In the genomic region with DNA sequence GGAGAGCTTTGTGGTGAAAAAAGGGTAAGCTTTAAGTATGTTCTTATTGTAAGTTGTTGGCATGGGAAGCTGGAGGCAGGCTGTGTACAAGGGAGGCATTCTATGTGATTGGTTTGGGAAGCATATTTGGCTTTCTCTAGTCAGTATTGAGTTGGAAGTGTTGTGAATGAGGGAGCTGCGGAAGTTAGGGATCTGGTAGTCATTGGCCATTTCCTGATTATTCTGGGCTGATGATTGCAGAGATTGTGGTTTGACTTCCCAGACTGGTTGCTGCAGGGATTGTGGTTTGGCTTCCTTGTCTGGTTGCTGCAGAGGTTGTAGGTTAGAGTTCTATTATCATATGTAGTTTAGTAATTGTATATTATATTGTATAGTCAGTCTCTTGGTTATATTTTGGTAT, we compare ENCODE assay signal across 1 cellular context.
TF ChIP-seq lines count a peak whose summit lies in the region.

No MANE protein-coding gene starts in this region.

TF ChIP-seq in H1, 55 proteins besides CTCF, POLR2A, EP300 and RAD21:
- TF ChIP-seq SP2 (IDR thresholded peaks at IDR 0.05; ENCODE audit: low read length) (no peak), POU5F1 (IDR thresholded peaks at IDR 0.05; ENCODE audit: low read depth, low read length) (no peak), KDM5A (IDR thresholded peaks at IDR 0.05; ENCODE audit: low read length) (no peak), CHD1 (IDR thresholded peaks at IDR 0.05; ENCODE audit: low read depth, low read length) (no peak), BRCA1 (IDR thresholded peaks at IDR 0.05; ENCODE audit: low read depth, low read length) (no peak), SUZ12 (IDR thresholded peaks at IDR 0.05; ENCODE audit: low read length) (no peak), BACH1 (IDR thresholded peaks at IDR 0.05; ENCODE audit: low read length) (no peak), SIRT6 (IDR thresholded peaks at IDR 0.05; ENCODE audit: low read length) (no peak), SRF (IDR thresholded peaks at IDR 0.05; ENCODE audit: low read depth, low read length) (no peak), MAFK (IDR thresholded peaks at IDR 0.05; ENCODE audit: low read depth, low read length) (no peak), KDM1A (IDR thresholded peaks at IDR 0.05; ENCODE audit: borderline replicate concordance, low read length) (no peak)
- TF ChIP-seq, protein P1, sequence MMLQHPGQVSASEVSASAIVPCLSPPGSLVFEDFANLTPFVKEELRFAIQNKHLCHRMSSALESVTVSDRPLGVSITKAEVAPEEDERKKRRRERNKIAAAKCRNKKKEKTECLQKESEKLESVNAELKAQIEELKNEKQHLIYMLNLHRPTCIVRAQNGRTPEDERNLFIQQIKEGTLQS (IDR thresholded peaks at IDR 0.05; ENCODE audit: insufficient read depth, low read depth, low read length), result no peak
- TF ChIP-seq, protein P2, sequence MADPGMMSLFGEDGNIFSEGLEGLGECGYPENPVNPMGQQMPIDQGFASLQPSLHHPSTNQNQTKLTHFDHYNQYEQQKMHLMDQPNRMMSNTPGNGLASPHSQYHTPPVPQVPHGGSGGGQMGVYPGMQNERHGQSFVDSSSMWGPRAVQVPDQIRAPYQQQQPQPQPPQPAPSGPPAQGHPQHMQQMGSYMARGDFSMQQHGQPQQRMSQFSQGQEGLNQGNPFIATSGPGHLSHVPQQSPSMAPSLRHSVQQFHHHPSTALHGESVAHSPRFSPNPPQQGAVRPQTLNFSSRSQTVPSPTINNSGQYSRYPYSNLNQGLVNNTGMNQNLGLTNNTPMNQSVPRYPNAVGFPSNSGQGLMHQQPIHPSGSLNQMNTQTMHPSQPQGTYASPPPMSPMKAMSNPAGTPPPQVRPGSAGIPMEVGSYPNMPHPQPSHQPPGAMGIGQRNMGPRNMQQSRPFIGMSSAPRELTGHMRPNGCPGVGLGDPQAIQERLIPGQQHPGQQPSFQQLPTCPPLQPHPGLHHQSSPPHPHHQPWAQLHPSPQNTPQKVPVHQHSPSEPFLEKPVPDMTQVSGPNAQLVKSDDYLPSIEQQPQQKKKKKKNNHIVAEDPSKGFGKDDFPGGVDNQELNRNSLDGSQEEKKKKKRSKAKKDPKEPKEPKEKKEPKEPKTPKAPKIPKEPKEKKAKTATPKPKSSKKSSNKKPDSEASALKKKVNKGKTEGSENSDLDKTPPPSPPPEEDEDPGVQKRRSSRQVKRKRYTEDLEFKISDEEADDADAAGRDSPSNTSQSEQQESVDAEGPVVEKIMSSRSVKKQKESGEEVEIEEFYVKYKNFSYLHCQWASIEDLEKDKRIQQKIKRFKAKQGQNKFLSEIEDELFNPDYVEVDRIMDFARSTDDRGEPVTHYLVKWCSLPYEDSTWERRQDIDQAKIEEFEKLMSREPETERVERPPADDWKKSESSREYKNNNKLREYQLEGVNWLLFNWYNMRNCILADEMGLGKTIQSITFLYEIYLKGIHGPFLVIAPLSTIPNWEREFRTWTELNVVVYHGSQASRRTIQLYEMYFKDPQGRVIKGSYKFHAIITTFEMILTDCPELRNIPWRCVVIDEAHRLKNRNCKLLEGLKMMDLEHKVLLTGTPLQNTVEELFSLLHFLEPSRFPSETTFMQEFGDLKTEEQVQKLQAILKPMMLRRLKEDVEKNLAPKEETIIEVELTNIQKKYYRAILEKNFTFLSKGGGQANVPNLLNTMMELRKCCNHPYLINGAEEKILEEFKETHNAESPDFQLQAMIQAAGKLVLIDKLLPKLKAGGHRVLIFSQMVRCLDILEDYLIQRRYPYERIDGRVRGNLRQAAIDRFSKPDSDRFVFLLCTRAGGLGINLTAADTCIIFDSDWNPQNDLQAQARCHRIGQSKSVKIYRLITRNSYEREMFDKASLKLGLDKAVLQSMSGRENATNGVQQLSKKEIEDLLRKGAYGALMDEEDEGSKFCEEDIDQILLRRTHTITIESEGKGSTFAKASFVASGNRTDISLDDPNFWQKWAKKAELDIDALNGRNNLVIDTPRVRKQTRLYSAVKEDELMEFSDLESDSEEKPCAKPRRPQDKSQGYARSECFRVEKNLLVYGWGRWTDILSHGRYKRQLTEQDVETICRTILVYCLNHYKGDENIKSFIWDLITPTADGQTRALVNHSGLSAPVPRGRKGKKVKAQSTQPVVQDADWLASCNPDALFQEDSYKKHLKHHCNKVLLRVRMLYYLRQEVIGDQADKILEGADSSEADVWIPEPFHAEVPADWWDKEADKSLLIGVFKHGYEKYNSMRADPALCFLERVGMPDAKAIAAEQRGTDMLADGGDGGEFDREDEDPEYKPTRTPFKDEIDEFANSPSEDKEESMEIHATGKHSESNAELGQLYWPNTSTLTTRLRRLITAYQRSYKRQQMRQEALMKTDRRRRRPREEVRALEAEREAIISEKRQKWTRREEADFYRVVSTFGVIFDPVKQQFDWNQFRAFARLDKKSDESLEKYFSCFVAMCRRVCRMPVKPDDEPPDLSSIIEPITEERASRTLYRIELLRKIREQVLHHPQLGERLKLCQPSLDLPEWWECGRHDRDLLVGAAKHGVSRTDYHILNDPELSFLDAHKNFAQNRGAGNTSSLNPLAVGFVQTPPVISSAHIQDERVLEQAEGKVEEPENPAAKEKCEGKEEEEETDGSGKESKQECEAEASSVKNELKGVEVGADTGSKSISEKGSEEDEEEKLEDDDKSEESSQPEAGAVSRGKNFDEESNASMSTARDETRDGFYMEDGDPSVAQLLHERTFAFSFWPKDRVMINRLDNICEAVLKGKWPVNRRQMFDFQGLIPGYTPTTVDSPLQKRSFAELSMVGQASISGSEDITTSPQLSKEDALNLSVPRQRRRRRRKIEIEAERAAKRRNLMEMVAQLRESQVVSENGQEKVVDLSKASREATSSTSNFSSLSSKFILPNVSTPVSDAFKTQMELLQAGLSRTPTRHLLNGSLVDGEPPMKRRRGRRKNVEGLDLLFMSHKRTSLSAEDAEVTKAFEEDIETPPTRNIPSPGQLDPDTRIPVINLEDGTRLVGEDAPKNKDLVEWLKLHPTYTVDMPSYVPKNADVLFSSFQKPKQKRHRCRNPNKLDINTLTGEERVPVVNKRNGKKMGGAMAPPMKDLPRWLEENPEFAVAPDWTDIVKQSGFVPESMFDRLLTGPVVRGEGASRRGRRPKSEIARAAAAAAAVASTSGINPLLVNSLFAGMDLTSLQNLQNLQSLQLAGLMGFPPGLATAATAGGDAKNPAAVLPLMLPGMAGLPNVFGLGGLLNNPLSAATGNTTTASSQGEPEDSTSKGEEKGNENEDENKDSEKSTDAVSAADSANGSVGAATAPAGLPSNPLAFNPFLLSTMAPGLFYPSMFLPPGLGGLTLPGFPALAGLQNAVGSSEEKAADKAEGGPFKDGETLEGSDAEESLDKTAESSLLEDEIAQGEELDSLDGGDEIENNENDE (IDR thresholded peaks at IDR 0.05; ENCODE audit: insufficient replicate concordance, low read length), result no peak
- TF ChIP-seq, protein P3, sequence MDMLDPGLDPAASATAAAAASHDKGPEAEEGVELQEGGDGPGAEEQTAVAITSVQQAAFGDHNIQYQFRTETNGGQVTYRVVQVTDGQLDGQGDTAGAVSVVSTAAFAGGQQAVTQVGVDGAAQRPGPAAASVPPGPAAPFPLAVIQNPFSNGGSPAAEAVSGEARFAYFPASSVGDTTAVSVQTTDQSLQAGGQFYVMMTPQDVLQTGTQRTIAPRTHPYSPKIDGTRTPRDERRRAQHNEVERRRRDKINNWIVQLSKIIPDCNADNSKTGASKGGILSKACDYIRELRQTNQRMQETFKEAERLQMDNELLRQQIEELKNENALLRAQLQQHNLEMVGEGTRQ (IDR thresholded peaks at IDR 0.05; ENCODE audit: low read length), result no peak
TF ChIP-seq in H1: peak in this region for 0.
